Comparison of ENCODE assay signal across 19 cellular contexts in genomic region chr12:107033758-107034739, GRCh38. TPM values are rescaled to one million over a fixed set of nuclear protein-coding genes. Genes with fewer than 3 reads are reported as not detected.
DNase-seq lines count a peak whose midpoint lies in the region; ATAC-seq and TF ChIP-seq lines count a peak whose summit lies in the region.
"Had no signal": no experiment of that assay in that cellular context is flagged by ENCODE, and none has a peak within 500 bp of the region (broad histone marks: within the 10 kb centered on the region; RNA-seq: fewer than 3 reads in every experiment).

No MANE protein-coding gene starts in this region.

- H3K9me3 ChIP-seq in adipocyte (ENCODE audit: control insufficient read depth, low read length): no peaks in the 10 kb centered on the region
- H3K9me3 ChIP-seq in left lung: no peaks in the 10 kb centered on the region
- no peaks in the 10 kb centered on the region for H3K9me3 ChIP-seq in upper lobe of right lung
- H3K9me3 ChIP-seq in suprapubic skin: no peaks in the 10 kb centered on the region
- H3K9me3 ChIP-seq: BE2C, MG63 had no signal

- ATAC-seq in left lung (peak; percentile 68), upper lobe of right lung (peak; percentile 48), GM21515 (IDR thresholded peaks at IDR 0.05; ENCODE audit: unreplicated experiment) (no peak), HG02798 (IDR thresholded peaks at IDR 0.05; ENCODE audit: poor library complexity, unreplicated experiment) (no peak)

- intact Hi-C loops in left lung (cut with DNase I) (no loop called here), upper lobe of right lung (cut with DNase I) (no loop called here)

- no peaks in the 10 kb centered on the region for H3K36me3 ChIP-seq in adipocyte (ENCODE audit: control insufficient read depth, insufficient read depth, low read length, severe bottlenecking)
- H3K36me3 ChIP-seq in left lung: no peaks in the 10 kb centered on the region
- no peaks in the 10 kb centered on the region for H3K36me3 ChIP-seq in upper lobe of right lung
- no peaks in the 10 kb centered on the region for H3K36me3 ChIP-seq in suprapubic skin
- H3K36me3 ChIP-seq: BE2C, MG63 had no signal

- peak overlapping the region in 1 of 2 donors; percentile 53 for H3K27ac ChIP-seq in left lung
- no peak overlapping the region for H3K27ac ChIP-seq in upper lobe of right lung
- no peak overlapping the region for H3K27ac ChIP-seq in suprapubic skin
- H3K27ac ChIP-seq: RWPE1, SK-N-MC had no signal

- DNase-seq in adipocyte (ENCODE audit: low read depth) (no peak), fibroblast of mammary gland (ENCODE audit: low read depth) (peak; percentile 37), left lung (no peak), upper lobe of right lung (no peak), suprapubic skin (ENCODE audit: low spot score in 2 of 2) (no peak)
- DNase-seq: BE2C; DND-41; MG63; NCI-H1417 treated with DMSO at 0.1 percent for 48 hours; NCI-H1930; NCI-H226; NCI-H524; NCI-H774; NK-92 treated with Interleukin-12 subunit alpha and Interleukin-12 subunit beta, amount 100 ng/mL, for 24 hours; SHP77 treated with DMSO at 0.1 percent for 48 hours had no signal

- H3K4me3 ChIP-seq in adipocyte (ENCODE audit: low read length) (peak overlapping the region; percentile 39), fibroblast of mammary gland (ENCODE audit: control insufficient read depth, low read depth, low read length) (no peak overlapping the region), left lung (no peak overlapping the region), upper lobe of right lung (no peak overlapping the region), suprapubic skin (no peak overlapping the region)
- H3K4me3 ChIP-seq: MG63, SK-N-MC had no signal

- no peak for TF ChIP-seq CTCF in fibroblast of mammary gland (conservative IDR thresholded peaks at IDR 0.05; ENCODE audit: control insufficient read depth, insufficient read depth, low read depth, low read length)
- no peak for TF ChIP-seq CTCF in left lung (IDR thresholded peaks at IDR 0.05)
- TF ChIP-seq CTCF in upper lobe of right lung (IDR thresholded peaks at IDR 0.05): no peak
- TF ChIP-seq CTCF in suprapubic skin (IDR thresholded peaks at IDR 0.05): no peak

- TF ChIP-seq POLR2A in suprapubic skin (IDR thresholded peaks at IDR 0.05): no peak

- no peak for TF ChIP-seq EP300 in suprapubic skin (IDR thresholded peaks at IDR 0.05)

- H3K4me1 ChIP-seq in adipocyte (ENCODE audit: control insufficient read depth, insufficient read depth, low read length) (peaks cover 10% of the 10 kb centered on the region), left lung (peaks cover 0 to 2% of the 10 kb centered on the region in 2 donors), upper lobe of right lung (peaks cover 8% of the 10 kb centered on the region), suprapubic skin (peaks cover 16% of the 10 kb centered on the region)
- H3K4me1 ChIP-seq: BE2C had no signal

- H3K27me3 ChIP-seq in adipocyte (replicated peaks; ENCODE audit: control insufficient read depth, insufficient read depth, low read length) (no peaks in the 10 kb centered on the region), left lung (no peaks in the 10 kb centered on the region), upper lobe of right lung (no peaks in the 10 kb centered on the region), suprapubic skin (no peaks in the 10 kb centered on the region)
- H3K27me3 ChIP-seq: BE2C, MG63 had no signal

- no peak overlapping the region for H3K9ac ChIP-seq in adipocyte (ENCODE audit: low read length)

- WGBS in suprapubic skin: 93% methylated on average over 9 of the region's 9 CpGs

RNA-seq across cellular contexts. Expression of gene MTERF2, which starts 47.1 kb away (rescaled TPM):
- total RNA-seq in left lung: 10 to 100 TPM; 10.8 to 11.0 TPM
- 10.9 TPM for total RNA-seq in upper lobe of right lung
- total RNA-seq in suprapubic skin: 10 to 100 TPM in 3 of 4 donors, 1 to 10 TPM in 1; 9.4 to 20.7 (median 16.3) TPM

RNA-seq across cellular contexts. Expression of gene CRY1, which starts 59.3 kb away (rescaled TPM):
- total RNA-seq in left lung (10 to 100 TPM; 19.4 to 22.6 TPM), upper lobe of right lung (16.9 TPM), suprapubic skin (10 to 100 TPM; 18.1 to 37.2 (median 35.0) TPM)

Comparison
In these comparisons a context has a peak if more than half of its experiments do, and no peak if none do; other contexts are left out.
1. ATAC-seq: peak in left lung (single experiment) and upper lobe of right lung (single experiment); none in GM21515 (single experiment) and HG02798 (single experiment).